Comparison of ENCODE assay signal across 1 cellular context in the genomic region with DNA sequence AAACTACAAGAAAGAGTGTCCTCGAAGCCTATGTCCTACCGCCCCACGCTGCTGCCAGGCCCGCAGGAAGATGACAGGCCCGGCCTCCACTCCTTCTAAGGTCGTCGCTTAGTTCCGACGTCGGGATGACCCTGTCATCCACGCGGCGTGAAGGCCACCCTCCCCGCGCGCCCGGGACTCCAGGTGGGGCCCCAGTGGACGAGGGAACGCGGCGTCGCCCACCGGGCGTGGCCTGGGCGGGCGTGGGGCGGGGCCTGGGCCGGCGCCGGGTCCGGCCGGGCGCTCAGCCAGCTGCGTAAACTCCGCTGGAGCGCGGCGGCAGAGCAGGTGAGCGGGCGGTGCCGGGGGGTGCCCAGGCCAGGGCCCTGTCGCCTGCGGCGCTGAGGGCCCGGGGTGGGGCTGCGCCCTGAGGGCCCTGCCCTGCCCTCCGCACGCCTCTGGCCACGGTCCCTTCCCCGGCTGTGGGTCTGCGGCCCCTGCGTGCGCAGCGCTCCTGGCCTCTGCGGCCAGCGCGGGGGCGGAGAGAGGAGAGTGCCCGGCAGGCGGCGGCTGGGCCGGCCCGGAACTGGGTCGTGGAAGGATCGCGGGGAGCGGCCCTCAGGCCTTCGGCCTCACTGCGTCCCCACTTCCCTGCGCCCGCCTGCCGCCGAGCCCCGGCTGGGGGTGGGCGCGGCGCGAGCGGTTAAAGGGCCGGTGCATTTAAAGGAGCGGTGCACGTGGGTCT.
TF ChIP-seq lines count a peak whose summit lies in the region.

Gene PSEN2, plus strand, starts transcription at position 294 of the 724 bp plus-strand sequence. CDS start 11,292 bp downstream, outside the sequence.

TF ChIP-seq in HepG2, 621 proteins besides CTCF, POLR2A, EP300 and RAD21 (continued from another document and continues in another):
- TF ChIP-seq, protein P1, sequence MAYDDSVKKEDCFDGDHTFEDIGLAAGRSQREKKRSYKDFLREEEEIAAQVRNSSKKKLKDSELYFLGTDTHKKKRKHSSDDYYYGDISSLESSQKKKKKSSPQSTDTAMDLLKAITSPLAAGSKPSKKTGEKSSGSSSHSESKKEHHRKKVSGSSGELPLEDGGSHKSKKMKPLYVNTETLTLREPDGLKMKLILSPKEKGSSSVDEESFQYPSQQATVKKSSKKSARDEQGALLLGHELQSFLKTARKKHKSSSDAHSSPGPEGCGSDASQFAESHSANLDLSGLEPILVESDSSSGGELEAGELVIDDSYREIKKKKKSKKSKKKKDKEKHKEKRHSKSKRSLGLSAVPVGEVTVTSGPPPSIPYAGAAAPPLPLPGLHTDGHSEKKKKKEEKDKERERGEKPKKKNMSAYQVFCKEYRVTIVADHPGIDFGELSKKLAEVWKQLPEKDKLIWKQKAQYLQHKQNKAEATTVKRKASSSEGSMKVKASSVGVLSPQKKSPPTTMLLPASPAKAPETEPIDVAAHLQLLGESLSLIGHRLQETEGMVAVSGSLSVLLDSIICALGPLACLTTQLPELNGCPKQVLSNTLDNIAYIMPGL (CRISPR knock-in tag; IDR thresholded peaks at IDR 0.05; ENCODE audit: borderline replicate concordance in 1 of 2, low read depth in 1 of 2), result peak; percentile 44 to 71; a peak in 3 of 4 replicates
- TF ChIP-seq SOX6 (IDR thresholded peaks at IDR 0.05) (no peak), SOX6 (CRISPR knock-in tag; IDR thresholded peaks at IDR 0.05) (no peak), ZMYM4 (CRISPR knock-in tag; IDR thresholded peaks at IDR 0.05) (peak; percentile 51; the same call in 1 of the 2 replicates), ZBTB21 (CRISPR knock-in tag; IDR thresholded peaks at IDR 0.05) (no peak), JUNB (CRISPR knock-in tag; IDR thresholded peaks at IDR 0.05; ENCODE audit: borderline replicate concordance) (no peak), ZNF891 (CRISPR knock-in tag; IDR thresholded peaks at IDR 0.05) (peak; percentile 16; the same call in 1 of the 2 replicates), ZNF550 (CRISPR knock-in tag; IDR thresholded peaks at IDR 0.05; ENCODE audit: borderline replicate concordance) (no peak), ZNF274 (CRISPR knock-in tag; IDR thresholded peaks at IDR 0.05) (no peak; the same call in 1 of the 2 replicates), ZNF556 (CRISPR knock-in tag; IDR thresholded peaks at IDR 0.05; ENCODE audit: borderline replicate concordance) (0 out of 2 replicates have a peak, but pooled peaks have one; percentile 54), CSRNP2 (CRISPR knock-in tag; conservative IDR thresholded peaks at IDR 0.05; ENCODE audit: low read depth) (no peak), ZNF574 (CRISPR knock-in tag; IDR thresholded peaks at IDR 0.05) (peak; percentile 29; the same call in 1 of the 2 replicates), ZNF275 (CRISPR knock-in tag; IDR thresholded peaks at IDR 0.05; ENCODE audit: borderline replicate concordance) (no peak), ZNF790 (CRISPR knock-in tag; IDR thresholded peaks at IDR 0.05; ENCODE audit: borderline replicate concordance) (no peak), NFE2L2 (IDR thresholded peaks at IDR 0.05; ENCODE audit: low read length) (no peak), TOE1 (CRISPR knock-in tag; IDR thresholded peaks at IDR 0.05) (no peak), ZNF749 (CRISPR knock-in tag; IDR thresholded peaks at IDR 0.05; ENCODE audit: borderline replicate concordance) (peak; percentile 73; the same call in 1 of the 2 replicates), EED (CRISPR knock-in tag; IDR thresholded peaks at IDR 0.05) (no peak), RXRA (CRISPR knock-in tag; IDR thresholded peaks at IDR 0.05) (no peak), GLI4 (CRISPR knock-in tag; IDR thresholded peaks at IDR 0.05; ENCODE audit: borderline replicate concordance) (no peak), MZF1 (CRISPR knock-in tag; IDR thresholded peaks at IDR 0.05; ENCODE audit: borderline replicate concordance) (no peak), SAP130 (CRISPR knock-in tag; IDR thresholded peaks at IDR 0.05; ENCODE audit: low read depth) (peak; percentile 64), MTF2 (CRISPR knock-in tag; IDR thresholded peaks at IDR 0.05; ENCODE audit: borderline replicate concordance) (peak; percentile 15; the same call in 1 of the 2 replicates), PTBP1 (IDR thresholded peaks at IDR 0.05; ENCODE audit: low read depth, low read length, poor library complexity, severe bottlenecking) (peak; percentile 29), CBFB (CRISPR knock-in tag; IDR thresholded peaks at IDR 0.05) (0 out of 2 replicates have a peak, but pooled peaks have one; percentile 28), ZNF282 (IDR thresholded peaks at IDR 0.05; ENCODE audit: partially characterized antibody) (no peak), ARID4A (CRISPR knock-in tag; IDR thresholded peaks at IDR 0.05; ENCODE audit: borderline replicate concordance) (peak; percentile 78), ZNF737 (CRISPR knock-in tag; IDR thresholded peaks at IDR 0.05; ENCODE audit: borderline replicate concordance) (no peak), NFIB (CRISPR knock-in tag; IDR thresholded peaks at IDR 0.05; ENCODE audit: borderline replicate concordance) (no peak), ZSCAN20 (CRISPR knock-in tag; IDR thresholded peaks at IDR 0.05; ENCODE audit: borderline replicate concordance) (no peak), ZNF569 (CRISPR knock-in tag; IDR thresholded peaks at IDR 0.05; ENCODE audit: borderline replicate concordance) (no peak), ZNF652 (CRISPR knock-in tag; IDR thresholded peaks at IDR 0.05; ENCODE audit: borderline replicate concordance, low read depth) (no peak), GATAD1 (CRISPR knock-in tag; IDR thresholded peaks at IDR 0.05) (no peak), SP4 (CRISPR knock-in tag; IDR thresholded peaks at IDR 0.05) (peak; percentile 76; the same call in 1 of the 2 replicates), ZNF777 (CRISPR knock-in tag; IDR thresholded peaks at IDR 0.05) (peak; percentile 37; the same call in 1 of the 2 replicates), SRY (CRISPR knock-in tag; IDR thresholded peaks at IDR 0.05) (peak; percentile 29; the same call in 1 of the 2 replicates), ZNF773 (CRISPR knock-in tag; IDR thresholded peaks at IDR 0.05; ENCODE audit: borderline replicate concordance) (no peak), TARDBP (CRISPR knock-in tag; IDR thresholded peaks at IDR 0.05) (no peak), ZNF572 (CRISPR knock-in tag; IDR thresholded peaks at IDR 0.05) (no peak), TMF1 (CRISPR knock-in tag; IDR thresholded peaks at IDR 0.05; ENCODE audit: low read depth) (peak; percentile 71; the same call in 1 of the 2 replicates), ZNF589 (CRISPR knock-in tag; conservative IDR thresholded peaks at IDR 0.05) (no peak), MAF1 (CRISPR knock-in tag; IDR thresholded peaks at IDR 0.05; ENCODE audit: borderline replicate concordance) (no peak), ATF1 (CRISPR knock-in tag; IDR thresholded peaks at IDR 0.05) (no peak)
- TF ChIP-seq, protein P2, sequence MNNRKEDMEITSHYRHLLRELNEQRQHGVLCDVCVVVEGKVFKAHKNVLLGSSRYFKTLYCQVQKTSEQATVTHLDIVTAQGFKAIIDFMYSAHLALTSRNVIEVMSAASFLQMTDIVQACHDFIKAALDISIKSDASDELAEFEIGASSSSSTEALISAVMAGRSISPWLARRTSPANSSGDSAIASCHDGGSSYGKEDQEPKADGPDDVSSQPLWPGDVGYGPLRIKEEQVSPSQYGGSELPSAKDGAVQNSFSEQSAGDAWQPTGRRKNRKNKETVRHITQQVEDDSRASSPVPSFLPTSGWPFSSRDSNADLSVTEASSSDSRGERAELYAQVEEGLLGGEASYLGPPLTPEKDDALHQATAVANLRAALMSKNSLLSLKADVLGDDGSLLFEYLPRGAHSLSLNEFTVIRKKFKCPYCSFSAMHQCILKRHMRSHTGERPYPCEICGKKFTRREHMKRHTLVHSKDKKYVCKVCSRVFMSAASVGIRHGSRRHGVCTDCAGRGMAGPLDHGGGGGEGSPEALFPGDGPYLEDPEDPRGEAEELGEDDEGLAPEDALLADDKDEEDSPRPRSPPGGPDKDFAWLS (CRISPR knock-in tag; IDR thresholded peaks at IDR 0.05; ENCODE audit: borderline replicate concordance), result 0 out of 2 replicates have a peak, but pooled peaks have one; percentile 37
